In genomic region chr2:223311889-223312288, GRCh38 we compare ENCODE assay signal across 8 cellular contexts.
"Had no signal": no experiment of that assay in that cellular context is flagged by ENCODE, and none has a peak within 500 bp of the region (broad histone marks: within the 10 kb centered on the region; RNA-seq: fewer than 3 reads in every experiment).

No MANE protein-coding gene starts in this region.

- ATAC-seq: GM12878 had no signal

- H3K4me3 ChIP-seq: GM12878 had no signal

- DNase-seq: GDM1, GF-D8 had no signal

- FAIRE-seq: G401.6, GM12878, GM12891, GM12892, GM18507, GM19239 had no signal
